9 cellular contexts compared by ENCODE assay signal in genomic region chr11:21641839-21642238, GRCh38.
"Had no signal": no experiment of that assay in that cellular context is flagged by ENCODE, and none has a peak within 500 bp of the region (broad histone marks: within the 10 kb centered on the region; RNA-seq: fewer than 3 reads in every experiment).

No MANE protein-coding gene starts in this region.

- H3K4me2 ChIP-seq: GM23338 had no signal

- H3K4me1 ChIP-seq: HAP-1 had no signal

- H3K9me3 ChIP-seq: HAP-1 had no signal

- H3K9ac ChIP-seq: GM23248 had no signal

- DNase-seq: GM23248, GOT3, H7, H9, HCEC 1CT, HFFc6 had no signal

- H3K4me3 ChIP-seq: GM23248, GM23338, HAP-1 had no signal

- H3K36me3 ChIP-seq: HAP-1 had no signal

- H3K27ac ChIP-seq: GM23248 had no signal

- ATAC-seq: GM23338, HCT116 had no signal

- H2AFZ ChIP-seq: GM23248, GM23338 had no signal
